29 cellular contexts compared by ENCODE assay signal in genomic region chr11:80424012-80424695, GRCh38.
A peak's percentile ranks its signal among the peaks of the same experiment; 100 is the strongest.
DNase-seq lines count a peak whose midpoint lies in the region; ATAC-seq and TF ChIP-seq lines count a peak whose summit lies in the region.
"Had no signal": no experiment of that assay in that cellular context is flagged by ENCODE, and none has a peak within 500 bp of the region (broad histone marks: within the 10 kb centered on the region; RNA-seq: fewer than 3 reads in every experiment).

No MANE protein-coding gene starts in this region.

- TF ChIP-seq CTCF in type B pancreatic cell (conservative IDR thresholded peaks at IDR 0.05) (no peak), foreskin keratinocyte (conservative IDR thresholded peaks at IDR 0.05) (no peak), SK-N-SH (IDR thresholded peaks at IDR 0.05) (no peak)

- DNase-seq in M059J (ENCODE audit: low read depth) (peak; percentile 45), type B pancreatic cell (ENCODE audit: extremely low spot score, unreplicated experiment) (no peak), foreskin keratinocyte (no peak), SK-N-SH (no peak), HT-29 (ENCODE audit: low spot score) (no peak)
- DNase-seq: activated CD4-positive, alpha-beta T cell treated with anti-CD3 and anti-CD28 coated beads, Interleukin-2, amount 50 U/mL, for 1 hour; activated CD4-positive, CD25-positive, alpha-beta regulatory T cell; activated gamma-delta T cell treated with Interleukin-2 at 50 U/mL for 16 hours; activated T-cell treated with anti-CD3 and anti-CD28 coated beads, Interleukin-2, amount 50 U/mL, for 4 hours; colonic mucosa; DMS153; effector CD4-positive, alpha-beta T cell; left colon; mesenchymal stem cell; NCI-H1105 treated with DMSO at 0.1 percent for 48 hours; NCI-H1930; NCI-H526; NK-92 treated with Interleukin-12 subunit alpha and Interleukin-12 subunit beta, amount 100 ng/mL, for 24 hours; PC-3; stimulated activated naive CD8-positive, alpha-beta T cell treated with anti-CD3 and anti-CD28 coated beads, Interleukin-15, Interleukin-2, amounts not matched to agents 100 U/mL and 50 U/mL, for 24 hours; testis had no signal

- no peaks in the 10 kb centered on the region for H4K20me1 ChIP-seq in SK-N-SH (ENCODE audit: insufficient read depth)
- H4K20me1 ChIP-seq: BLaER1 treated with 17β-estradiol and CSF1 and Interleukin-3, amounts not matched to agents 10 nM and 100 nM had no signal

- H3K4me3 Mint-ChIP-seq in type B pancreatic cell: peak overlapping the region; percentile 19
- H3K4me3 Mint-ChIP-seq: activated T-cell treated with anti-CD3 and anti-CD28 coated beads, Interleukin-2, amount 50 U/mL, for 4 hours; IgD-negative memory B cell had no signal

- H3K9me2 ChIP-seq in SK-N-SH: no peaks in the 10 kb centered on the region

- no peak for TF ChIP-seq EP300 in SK-N-SH (IDR thresholded peaks at IDR 0.05; ENCODE audit: borderline replicate concordance in 1 of 2, low read depth in 1 of 2, low read length in 1 of 2)

- H3K27ac Mint-ChIP-seq in type B pancreatic cell: no peak overlapping the region
- H3K27ac Mint-ChIP-seq: IgD-negative memory B cell had no signal

- H3F3A ChIP-seq in SK-N-SH (replicated peaks; ENCODE audit: insufficient read depth): no peaks in the 10 kb centered on the region

- ATAC-seq in GM19035 (IDR thresholded peaks at IDR 0.05; ENCODE audit: unreplicated experiment) (peak; percentile 52), HG02852 (IDR thresholded peaks at IDR 0.05; ENCODE audit: unreplicated experiment) (peak; percentile 68), foreskin keratinocyte (no peak), HG02938 (IDR thresholded peaks at IDR 0.05; ENCODE audit: unreplicated experiment) (no peak)
- ATAC-seq: activated T-cell treated with anti-CD3 and anti-CD28 coated beads, Interleukin-2, amount 50 U/mL, for 4 hours; left colon; PC-3; stimulated activated naive CD8-positive, alpha-beta T cell treated with anti-CD3 and anti-CD28 coated beads, Interleukin-15, Interleukin-2, amounts not matched to agents 100 U/mL and 50 U/mL, for 24 hours had no signal

- 9% methylated on average over 2 of the region's 2 CpGs for WGBS in SK-N-SH (ENCODE audit: low lambda C conversion rate)

- no peaks in the 10 kb centered on the region for H3K36me3 Mint-ChIP-seq in type B pancreatic cell
- H3K36me3 Mint-ChIP-seq: IgD-negative memory B cell had no signal

- H3K4me1 Mint-ChIP-seq in type B pancreatic cell (ENCODE audit: unreplicated experiment): peaks cover 4% of the 10 kb centered on the region

- H3K9ac ChIP-seq in SK-N-SH: no peak overlapping the region
- H3K9ac ChIP-seq: BLaER1 treated with 17β-estradiol and CSF1 and Interleukin-3, amounts not matched to agents 10 nM and 100 nM; parathyroid adenoma had no signal

- CTCF ChIA-PET in SK-N-SH (lab: Yijun Ruan, JAX): no interaction called here

- no peak overlapping the region for H3K4me3 ChIP-seq in SK-N-SH (ENCODE audit: low read depth in 2 of 2, low read length in 1 of 2)
- H3K4me3 ChIP-seq: BLaER1 treated with 17β-estradiol and CSF1 and Interleukin-3, amounts not matched to agents 10 nM and 100 nM; cardiac muscle cell; colonic mucosa; skin epidermis; testis had no signal

- H3K27me3 Mint-ChIP-seq in type B pancreatic cell: no peaks in the 10 kb centered on the region
- H3K27me3 Mint-ChIP-seq: IgD-negative memory B cell had no signal

- no peak overlapping the region for H3K4me2 ChIP-seq in SK-N-SH
- H3K4me2 ChIP-seq: BLaER1 treated with 17β-estradiol and CSF1 and Interleukin-3, amounts not matched to agents 10 nM and 100 nM had no signal

- H3K27ac ChIP-seq in foreskin keratinocyte: no peak overlapping the region
- H3K27ac ChIP-seq in SK-N-SH (ENCODE audit: low read depth in 2 of 2, low read length in 1 of 2): no peak overlapping the region
- H3K27ac ChIP-seq: BLaER1 treated with 17β-estradiol and CSF1 and Interleukin-3, amounts not matched to agents 10 nM and 100 nM; cardiac muscle cell; colonic mucosa; parathyroid adenoma; skin epidermis; testis had no signal

- TF ChIP-seq RAD21 in SK-N-SH (IDR thresholded peaks at IDR 0.05; ENCODE audit: low read length): no peak

- H3K79me2 ChIP-seq in SK-N-SH (ENCODE audit: insufficient read depth): no peaks in the 10 kb centered on the region
- H3K79me2 ChIP-seq: parathyroid adenoma had no signal

- no peaks in the 10 kb centered on the region for H3K36me3 ChIP-seq in SK-N-SH (replicated peaks in 1 of 2; ENCODE audit: control insufficient read depth in 1 of 2, insufficient read depth in 2 of 2, low read length in 1 of 2)
- H3K36me3 ChIP-seq: BLaER1 treated with 17β-estradiol and CSF1 and Interleukin-3, amounts not matched to agents 10 nM and 100 nM; cardiac muscle cell; colonic mucosa had no signal

- peaks cover under 1% of the 10 kb centered on the region for H3K9me3 Mint-ChIP-seq in type B pancreatic cell

- H3K4me1 ChIP-seq in foreskin keratinocyte (no peaks in the 10 kb centered on the region), SK-N-SH (ENCODE audit: control insufficient read depth in 1 of 2, insufficient read depth in 2 of 2, low read depth in 1 of 2, low read length in 1 of 2) (no peaks in the 10 kb centered on the region)
- H3K4me1 ChIP-seq: BLaER1 treated with 17β-estradiol and CSF1 and Interleukin-3, amounts not matched to agents 10 nM and 100 nM; colonic mucosa; parathyroid adenoma; testis had no signal

- no peak overlapping the region for H2AFZ ChIP-seq in SK-N-SH (ENCODE audit: low read depth)
- H2AFZ ChIP-seq: parathyroid adenoma had no signal

- H3K27me3 ChIP-seq in foreskin keratinocyte (peaks cover 5% of the 10 kb centered on the region), SK-N-SH (ENCODE audit: insufficient read depth) (no peaks in the 10 kb centered on the region)
- H3K27me3 ChIP-seq: BLaER1 treated with 17β-estradiol and CSF1 and Interleukin-3, amounts not matched to agents 10 nM and 100 nM; cardiac muscle cell; colonic mucosa; testis had no signal

- H3K9me3 ChIP-seq in SK-N-SH: no peaks in the 10 kb centered on the region
- H3K9me3 ChIP-seq: BLaER1 treated with 17β-estradiol and CSF1 and Interleukin-3, amounts not matched to agents 10 nM and 100 nM; colonic mucosa; testis had no signal

- POLR2A ChIA-PET in SK-N-SH (lab: Yijun Ruan, JAX): no interaction called here

TF ChIP-seq in SK-N-SH, 30 proteins besides CTCF, POLR2A, EP300 and RAD21 (continues in another document):
- TF ChIP-seq USF1 (IDR thresholded peaks at IDR 0.05; ENCODE audit: borderline replicate concordance, low read depth) (no peak), MAX (IDR thresholded peaks at IDR 0.05; ENCODE audit: low read depth) (no peak), PBX3 (IDR thresholded peaks at IDR 0.05) (no peak), IRF3 (IDR thresholded peaks at IDR 0.05; ENCODE audit: low read depth, low read length) (no peak), ELF1 (IDR thresholded peaks at IDR 0.05) (no peak)
- TF ChIP-seq, protein P1, sequence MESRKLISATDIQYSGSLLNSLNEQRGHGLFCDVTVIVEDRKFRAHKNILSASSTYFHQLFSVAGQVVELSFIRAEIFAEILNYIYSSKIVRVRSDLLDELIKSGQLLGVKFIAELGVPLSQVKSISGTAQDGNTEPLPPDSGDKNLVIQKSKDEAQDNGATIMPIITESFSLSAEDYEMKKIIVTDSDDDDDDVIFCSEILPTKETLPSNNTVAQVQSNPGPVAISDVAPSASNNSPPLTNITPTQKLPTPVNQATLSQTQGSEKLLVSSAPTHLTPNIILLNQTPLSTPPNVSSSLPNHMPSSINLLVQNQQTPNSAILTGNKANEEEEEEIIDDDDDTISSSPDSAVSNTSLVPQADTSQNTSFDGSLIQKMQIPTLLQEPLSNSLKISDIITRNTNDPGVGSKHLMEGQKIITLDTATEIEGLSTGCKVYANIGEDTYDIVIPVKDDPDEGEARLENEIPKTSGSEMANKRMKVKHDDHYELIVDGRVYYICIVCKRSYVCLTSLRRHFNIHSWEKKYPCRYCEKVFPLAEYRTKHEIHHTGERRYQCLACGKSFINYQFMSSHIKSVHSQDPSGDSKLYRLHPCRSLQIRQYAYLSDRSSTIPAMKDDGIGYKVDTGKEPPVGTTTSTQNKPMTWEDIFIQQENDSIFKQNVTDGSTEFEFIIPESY (IDR thresholded peaks at IDR 0.05; ENCODE audit: borderline replicate concordance, low read depth): no peak

Comparison
In these comparisons a context has a peak if more than half of its experiments do, and no peak if none do; other contexts are left out.
1. ATAC-seq: peak in GM19035 (single experiment) and HG02852 (single experiment); none in foreskin keratinocyte (single experiment) and HG02938 (single experiment).